Comparison of ENCODE assay signal across 22 cellular contexts in the genomic region with DNA sequence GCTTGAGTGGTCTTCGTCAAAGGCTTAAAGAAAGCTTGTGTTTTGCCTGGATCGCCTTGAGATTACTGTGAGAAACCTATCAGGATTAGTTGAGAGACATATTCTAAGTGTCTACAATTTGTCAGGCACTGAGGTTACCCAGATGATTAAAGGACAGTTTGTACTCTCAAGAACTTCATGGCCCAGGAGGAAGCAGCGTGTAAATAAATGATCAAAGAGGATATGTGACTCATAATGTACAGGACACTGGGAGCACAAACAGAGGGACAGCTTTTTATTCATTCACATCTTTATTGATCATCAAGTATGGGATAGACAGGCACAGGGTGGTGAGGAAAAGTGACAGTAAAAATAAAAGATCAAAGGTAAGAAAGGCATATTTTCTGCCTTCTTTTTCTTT.
A peak's percentile ranks its signal among the peaks of the same experiment; 100 is the strongest.
DNase-seq lines count a peak whose midpoint lies in the region; ATAC-seq and TF ChIP-seq lines count a peak whose summit lies in the region.
"Had no signal": no experiment of that assay in that cellular context is flagged by ENCODE, and none has a peak within 500 bp of the region (broad histone marks: within the 10 kb centered on the region; RNA-seq: fewer than 3 reads in every experiment).

No MANE protein-coding gene starts in this region.

- no peaks in the 10 kb centered on the region for H3K36me3 Mint-ChIP-seq in nephron progenitor cell (ENCODE audit: low read depth)
- no peaks in the 10 kb centered on the region for H3K36me3 Mint-ChIP-seq in naive thymus-derived CD4-positive, alpha-beta T cell

- intact Hi-C loops in naive thymus-derived CD4-positive, alpha-beta T cell (cut with micrococcal nuclease), result no loop called here

- ATAC-seq in SK-N-SH treated with all-trans-retinoic acid at 6 μM for 48 hours, result no peak
- ATAC-seq in naive thymus-derived CD4-positive, alpha-beta T cell, result no peak

- H3K4me3 Mint-ChIP-seq in nephron progenitor cell, result no peak overlapping the region
- no peak overlapping the region for H3K4me3 Mint-ChIP-seq in naive thymus-derived CD4-positive, alpha-beta T cell

- peaks cover 27% of the 10 kb centered on the region for H3K4me1 Mint-ChIP-seq in nephron progenitor cell
- H3K4me1 Mint-ChIP-seq in naive thymus-derived CD4-positive, alpha-beta T cell, result no peaks in the 10 kb centered on the region

- CTCF ChIA-PET in naive thymus-derived CD4-positive, alpha-beta T cell (lab: Charles Lee), result no interaction called here

- peaks cover 17% of the 10 kb centered on the region for H3K9me3 Mint-ChIP-seq in nephron progenitor cell
- peaks cover 3 to 22% (median 8%) of the 10 kb centered on the region in 11 donors for H3K9me3 Mint-ChIP-seq in naive thymus-derived CD4-positive, alpha-beta T cell

- TF ChIP-seq CTCF in nephron progenitor cell (IDR thresholded peaks at IDR 0.05), result no peak

- DNase-seq in DMS153 treated with DMSO at 0.1 percent for 48 hours (lab: John Stamatoyannopoulos, UW; ENCODE audit: unreplicated experiment) (peak; percentile 17), NCI-H345 treated with DMSO at 0.1 percent for 48 hours (lab: John Stamatoyannopoulos, UW; ENCODE audit: unreplicated experiment) (peak; percentile 5), epithelial cell of prostate (ENCODE audit: low read depth, low spot score) (no peak), nephron progenitor cell (no peak), UCSD-AML1 (lab: John Stamatoyannopoulos, UW; ENCODE audit: unreplicated experiment) (no peak)
- no peak for DNase-seq in naive thymus-derived CD4-positive, alpha-beta T cell
- DNase-seq in activated CD4-positive, alpha-beta T cell treated with anti-CD3 and anti-CD28 coated beads for 4 hours, result no peak
- DNase-seq: activated CD4-positive, alpha-beta T cell treated with anti-CD3 and anti-CD28 coated beads, Interleukin-2, amount 50 U/mL, for 4 hours; activated naive CD4-positive, alpha-beta T cell treated with anti-CD3 and anti-CD28 coated beads, Interleukin-2, amount 50 U/mL, for 16 hours; activated T-cell treated with anti-CD3 and anti-CD28 coated beads, Interleukin-2, amount 50 U/mL, for 1 hour; brain microvascular endothelial cell; heart right ventricle; NCI-H1436 treated with DMSO at 0.1 percent for 48 hours; nucleus accumbens; PC-9; sigmoid colon; stimulated activated CD4-positive, alpha-beta T cell treated with anti-CD3 and anti-CD28 coated beads, Interleukin-4, amount 100 ng/mL, for 24 hours; substantia nigra had no signal

- H3K27me3 Mint-ChIP-seq in nephron progenitor cell (ENCODE audit: low read depth, poor library complexity), result peaks cover 2% of the 10 kb centered on the region
- no peaks in the 10 kb centered on the region for H3K27me3 Mint-ChIP-seq in naive thymus-derived CD4-positive, alpha-beta T cell

- H3K36me3 ChIP-seq in naive thymus-derived CD4-positive, alpha-beta T cell (ENCODE audit: control insufficient read depth in 2 of 3, insufficient read depth in 3 of 3, low read length in 3 of 3), result no peaks in the 10 kb centered on the region
- H3K36me3 ChIP-seq: brain microvascular endothelial cell, esophagus muscularis mucosa, HAP-1, heart right ventricle, sigmoid colon had no signal

- no peaks in the 10 kb centered on the region for H3K27me3 ChIP-seq in naive thymus-derived CD4-positive, alpha-beta T cell (ENCODE audit: control insufficient read depth in 2 of 2, insufficient read depth in 2 of 2, low read length in 2 of 2)
- H3K27me3 ChIP-seq: brain microvascular endothelial cell, esophagus muscularis mucosa, heart right ventricle, sigmoid colon had no signal

- H3K27ac ChIP-seq in epithelial cell of prostate, result peak overlapping the region; percentile 36
- no peak overlapping the region for H3K27ac ChIP-seq in naive thymus-derived CD4-positive, alpha-beta T cell (ENCODE audit: low read depth, low read length)
- H3K27ac ChIP-seq: brain microvascular endothelial cell, esophagus muscularis mucosa, heart right ventricle, PC-9, sigmoid colon, SK-N-MC had no signal

- peak overlapping the region; percentile 8 for H3K27ac Mint-ChIP-seq in nephron progenitor cell
- no peak overlapping the region for H3K27ac Mint-ChIP-seq in naive thymus-derived CD4-positive, alpha-beta T cell

- POLR2A ChIA-PET in naive thymus-derived CD4-positive, alpha-beta T cell (lab: Charles Lee), result no interaction called here

- H3K9me3 ChIP-seq in naive thymus-derived CD4-positive, alpha-beta T cell (ENCODE audit: control insufficient read depth in 2 of 3, low read length in 3 of 3), result no peaks in the 10 kb centered on the region
- H3K9me3 ChIP-seq: esophagus muscularis mucosa, HAP-1, sigmoid colon had no signal

- H3K4me1 ChIP-seq in naive thymus-derived CD4-positive, alpha-beta T cell (ENCODE audit: control insufficient read depth in 2 of 2, insufficient read depth in 2 of 2, low read length in 2 of 2), result no peaks in the 10 kb centered on the region
- H3K4me1 ChIP-seq: esophagus muscularis mucosa, HAP-1, heart right ventricle, sigmoid colon had no signal

- no peak overlapping the region for H3K4me3 ChIP-seq in naive thymus-derived CD4-positive, alpha-beta T cell (ENCODE audit: low read length)
- H3K4me3 ChIP-seq: esophagus muscularis mucosa, HAP-1, heart right ventricle, PC-9, sigmoid colon, SK-N-MC had no signal

TF ChIP-seq in SK-N-SH treated with all-trans-retinoic acid at 6 μM for 48 hours, 23 proteins besides CTCF, POLR2A, EP300 and RAD21 (continues in another document):
- TF ChIP-seq, protein P1, sequence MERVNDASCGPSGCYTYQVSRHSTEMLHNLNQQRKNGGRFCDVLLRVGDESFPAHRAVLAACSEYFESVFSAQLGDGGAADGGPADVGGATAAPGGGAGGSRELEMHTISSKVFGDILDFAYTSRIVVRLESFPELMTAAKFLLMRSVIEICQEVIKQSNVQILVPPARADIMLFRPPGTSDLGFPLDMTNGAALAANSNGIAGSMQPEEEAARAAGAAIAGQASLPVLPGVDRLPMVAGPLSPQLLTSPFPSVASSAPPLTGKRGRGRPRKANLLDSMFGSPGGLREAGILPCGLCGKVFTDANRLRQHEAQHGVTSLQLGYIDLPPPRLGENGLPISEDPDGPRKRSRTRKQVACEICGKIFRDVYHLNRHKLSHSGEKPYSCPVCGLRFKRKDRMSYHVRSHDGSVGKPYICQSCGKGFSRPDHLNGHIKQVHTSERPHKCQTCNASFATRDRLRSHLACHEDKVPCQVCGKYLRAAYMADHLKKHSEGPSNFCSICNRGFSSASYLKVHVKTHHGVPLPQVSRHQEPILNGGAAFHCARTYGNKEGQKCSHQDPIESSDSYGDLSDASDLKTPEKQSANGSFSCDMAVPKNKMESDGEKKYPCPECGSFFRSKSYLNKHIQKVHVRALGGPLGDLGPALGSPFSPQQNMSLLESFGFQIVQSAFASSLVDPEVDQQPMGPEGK (CRISPR knock-in tag; IDR thresholded peaks at IDR 0.05; ENCODE audit: borderline replicate concordance), result no peak
- TF ChIP-seq ZNF8 (CRISPR knock-in tag; IDR thresholded peaks at IDR 0.05) (no peak), BACH2 (CRISPR knock-in tag; IDR thresholded peaks at IDR 0.05; ENCODE audit: borderline replicate concordance) (no peak), ZFP30 (CRISPR knock-in tag; IDR thresholded peaks at IDR 0.05) (no peak), ARNTL (CRISPR knock-in tag; IDR thresholded peaks at IDR 0.05; ENCODE audit: borderline replicate concordance, low read depth) (no peak), TOX (CRISPR knock-in tag; IDR thresholded peaks at IDR 0.05; ENCODE audit: borderline replicate concordance) (no peak), ZFP3 (CRISPR knock-in tag; IDR thresholded peaks at IDR 0.05) (no peak), ZC3H10 (CRISPR knock-in tag; IDR thresholded peaks at IDR 0.05) (no peak), TSHZ2 (CRISPR knock-in tag; IDR thresholded peaks at IDR 0.05) (no peak), ZNF70 (CRISPR knock-in tag; IDR thresholded peaks at IDR 0.05) (no peak), ESRRG (CRISPR knock-in tag; IDR thresholded peaks at IDR 0.05) (no peak)
- TF ChIP-seq, protein P2, sequence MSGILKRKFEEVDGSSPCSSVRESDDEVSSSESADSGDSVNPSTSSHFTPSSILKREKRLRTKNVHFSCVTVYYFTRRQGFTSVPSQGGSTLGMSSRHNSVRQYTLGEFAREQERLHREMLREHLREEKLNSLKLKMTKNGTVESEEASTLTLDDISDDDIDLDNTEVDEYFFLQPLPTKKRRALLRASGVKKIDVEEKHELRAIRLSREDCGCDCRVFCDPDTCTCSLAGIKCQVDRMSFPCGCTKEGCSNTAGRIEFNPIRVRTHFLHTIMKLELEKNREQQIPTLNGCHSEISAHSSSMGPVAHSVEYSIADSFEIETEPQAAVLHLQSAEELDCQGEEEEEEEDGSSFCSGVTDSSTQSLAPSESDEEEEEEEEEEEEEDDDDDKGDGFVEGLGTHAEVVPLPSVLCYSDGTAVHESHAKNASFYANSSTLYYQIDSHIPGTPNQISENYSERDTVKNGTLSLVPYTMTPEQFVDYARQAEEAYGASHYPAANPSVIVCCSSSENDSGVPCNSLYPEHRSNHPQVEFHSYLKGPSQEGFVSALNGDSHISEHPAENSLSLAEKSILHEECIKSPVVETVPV (CRISPR knock-in tag; IDR thresholded peaks at IDR 0.05), result no peak

Comparison
In these comparisons a context has a peak if more than half of its experiments do, and no peak if none do; other contexts are left out.
1. DNase-seq: peak in DMS153 treated with DMSO at 0.1 percent for 48 hours (single experiment) and NCI-H345 treated with DMSO at 0.1 percent for 48 hours (single experiment); none in epithelial cell of prostate (single experiment), nephron progenitor cell (single experiment), UCSD-AML1 (single experiment), naive thymus-derived CD4-positive, alpha-beta T cell (0 of 9) and activated CD4-positive, alpha-beta T cell treated with anti-CD3 and anti-CD28 coated beads for 4 hours (0 of 2).